In genomic region chr9:116008278-116008677, GRCh38 we compare ENCODE assay signal across 1 cellular context.
TF ChIP-seq lines count a peak whose summit lies in the region.

No MANE protein-coding gene starts in this region.

TF ChIP-seq in SK-N-SH, 30 proteins besides CTCF, POLR2A, EP300 and RAD21 (continued from another document):
- TF ChIP-seq PBX3 (IDR thresholded peaks at IDR 0.05) = peak; percentile 84
- TF ChIP-seq, protein P1, sequence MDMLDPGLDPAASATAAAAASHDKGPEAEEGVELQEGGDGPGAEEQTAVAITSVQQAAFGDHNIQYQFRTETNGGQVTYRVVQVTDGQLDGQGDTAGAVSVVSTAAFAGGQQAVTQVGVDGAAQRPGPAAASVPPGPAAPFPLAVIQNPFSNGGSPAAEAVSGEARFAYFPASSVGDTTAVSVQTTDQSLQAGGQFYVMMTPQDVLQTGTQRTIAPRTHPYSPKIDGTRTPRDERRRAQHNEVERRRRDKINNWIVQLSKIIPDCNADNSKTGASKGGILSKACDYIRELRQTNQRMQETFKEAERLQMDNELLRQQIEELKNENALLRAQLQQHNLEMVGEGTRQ (IDR thresholded peaks at IDR 0.05; ENCODE audit: borderline replicate concordance, low read depth, low read length) = no peak
- TF ChIP-seq MAX (IDR thresholded peaks at IDR 0.05; ENCODE audit: low read depth) = no peak
- peak; percentile 50; the same call in 1 of the 2 replicates for TF ChIP-seq ELF1 (IDR thresholded peaks at IDR 0.05)
- no peak for TF ChIP-seq NRF1 (IDR thresholded peaks at IDR 0.05; ENCODE audit: low read depth, low read length)
- TF ChIP-seq RXRA (IDR thresholded peaks at IDR 0.05; ENCODE audit: borderline replicate concordance, low read depth) = peak; percentile 81
- TF ChIP-seq, protein P2, sequence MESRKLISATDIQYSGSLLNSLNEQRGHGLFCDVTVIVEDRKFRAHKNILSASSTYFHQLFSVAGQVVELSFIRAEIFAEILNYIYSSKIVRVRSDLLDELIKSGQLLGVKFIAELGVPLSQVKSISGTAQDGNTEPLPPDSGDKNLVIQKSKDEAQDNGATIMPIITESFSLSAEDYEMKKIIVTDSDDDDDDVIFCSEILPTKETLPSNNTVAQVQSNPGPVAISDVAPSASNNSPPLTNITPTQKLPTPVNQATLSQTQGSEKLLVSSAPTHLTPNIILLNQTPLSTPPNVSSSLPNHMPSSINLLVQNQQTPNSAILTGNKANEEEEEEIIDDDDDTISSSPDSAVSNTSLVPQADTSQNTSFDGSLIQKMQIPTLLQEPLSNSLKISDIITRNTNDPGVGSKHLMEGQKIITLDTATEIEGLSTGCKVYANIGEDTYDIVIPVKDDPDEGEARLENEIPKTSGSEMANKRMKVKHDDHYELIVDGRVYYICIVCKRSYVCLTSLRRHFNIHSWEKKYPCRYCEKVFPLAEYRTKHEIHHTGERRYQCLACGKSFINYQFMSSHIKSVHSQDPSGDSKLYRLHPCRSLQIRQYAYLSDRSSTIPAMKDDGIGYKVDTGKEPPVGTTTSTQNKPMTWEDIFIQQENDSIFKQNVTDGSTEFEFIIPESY (IDR thresholded peaks at IDR 0.05; ENCODE audit: borderline replicate concordance, low read depth) = peak; percentile 22; the same call in 1 of the 2 replicates
- peak; percentile 40; the same call in 1 of the 2 replicates for TF ChIP-seq NFIC (IDR thresholded peaks at IDR 0.05; ENCODE audit: borderline replicate concordance)
- peak; percentile 68; the same call in 1 of the 2 replicates for TF ChIP-seq TEAD4 (IDR thresholded peaks at IDR 0.05; ENCODE audit: borderline replicate concordance, insufficient read depth)
- no peak for TF ChIP-seq CHD2 (IDR thresholded peaks at IDR 0.05; ENCODE audit: low read length, partially characterized antibody)
- TF ChIP-seq IRF3 (IDR thresholded peaks at IDR 0.05; ENCODE audit: low read depth, low read length) = no peak
- TF ChIP-seq, protein P3, sequence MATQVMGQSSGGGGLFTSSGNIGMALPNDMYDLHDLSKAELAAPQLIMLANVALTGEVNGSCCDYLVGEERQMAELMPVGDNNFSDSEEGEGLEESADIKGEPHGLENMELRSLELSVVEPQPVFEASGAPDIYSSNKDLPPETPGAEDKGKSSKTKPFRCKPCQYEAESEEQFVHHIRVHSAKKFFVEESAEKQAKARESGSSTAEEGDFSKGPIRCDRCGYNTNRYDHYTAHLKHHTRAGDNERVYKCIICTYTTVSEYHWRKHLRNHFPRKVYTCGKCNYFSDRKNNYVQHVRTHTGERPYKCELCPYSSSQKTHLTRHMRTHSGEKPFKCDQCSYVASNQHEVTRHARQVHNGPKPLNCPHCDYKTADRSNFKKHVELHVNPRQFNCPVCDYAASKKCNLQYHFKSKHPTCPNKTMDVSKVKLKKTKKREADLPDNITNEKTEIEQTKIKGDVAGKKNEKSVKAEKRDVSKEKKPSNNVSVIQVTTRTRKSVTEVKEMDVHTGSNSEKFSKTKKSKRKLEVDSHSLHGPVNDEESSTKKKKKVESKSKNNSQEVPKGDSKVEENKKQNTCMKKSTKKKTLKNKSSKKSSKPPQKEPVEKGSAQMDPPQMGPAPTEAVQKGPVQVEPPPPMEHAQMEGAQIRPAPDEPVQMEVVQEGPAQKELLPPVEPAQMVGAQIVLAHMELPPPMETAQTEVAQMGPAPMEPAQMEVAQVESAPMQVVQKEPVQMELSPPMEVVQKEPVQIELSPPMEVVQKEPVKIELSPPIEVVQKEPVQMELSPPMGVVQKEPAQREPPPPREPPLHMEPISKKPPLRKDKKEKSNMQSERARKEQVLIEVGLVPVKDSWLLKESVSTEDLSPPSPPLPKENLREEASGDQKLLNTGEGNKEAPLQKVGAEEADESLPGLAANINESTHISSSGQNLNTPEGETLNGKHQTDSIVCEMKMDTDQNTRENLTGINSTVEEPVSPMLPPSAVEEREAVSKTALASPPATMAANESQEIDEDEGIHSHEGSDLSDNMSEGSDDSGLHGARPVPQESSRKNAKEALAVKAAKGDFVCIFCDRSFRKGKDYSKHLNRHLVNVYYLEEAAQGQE (IDR thresholded peaks at IDR 0.05; ENCODE audit: low read depth, low read length) = no peak
- no peak for TF ChIP-seq GATA2 (CRISPR knock-in tag; IDR thresholded peaks at IDR 0.05)
- no peak for TF ChIP-seq EZH2phosphoT487 (IDR thresholded peaks at IDR 0.05; ENCODE audit: borderline replicate concordance, low read depth)
- TF ChIP-seq SMC3 (IDR thresholded peaks at IDR 0.05; ENCODE audit: low read depth, low read length) = no peak
- TF ChIP-seq FOXJ3 (CRISPR knock-in tag; IDR thresholded peaks at IDR 0.05) = no peak
